Comparison of ENCODE assay signal across 1 cellular context in genomic region chr18:23539298-23539697, GRCh38.
TF ChIP-seq lines count a peak whose summit lies in the region.

No MANE protein-coding gene starts in this region.

TF ChIP-seq in SK-N-SH treated with all-trans-retinoic acid at 6 μM for 48 hours, 23 proteins besides CTCF, POLR2A, EP300 and RAD21 (continued from another document):
- TF ChIP-seq, protein P1, sequence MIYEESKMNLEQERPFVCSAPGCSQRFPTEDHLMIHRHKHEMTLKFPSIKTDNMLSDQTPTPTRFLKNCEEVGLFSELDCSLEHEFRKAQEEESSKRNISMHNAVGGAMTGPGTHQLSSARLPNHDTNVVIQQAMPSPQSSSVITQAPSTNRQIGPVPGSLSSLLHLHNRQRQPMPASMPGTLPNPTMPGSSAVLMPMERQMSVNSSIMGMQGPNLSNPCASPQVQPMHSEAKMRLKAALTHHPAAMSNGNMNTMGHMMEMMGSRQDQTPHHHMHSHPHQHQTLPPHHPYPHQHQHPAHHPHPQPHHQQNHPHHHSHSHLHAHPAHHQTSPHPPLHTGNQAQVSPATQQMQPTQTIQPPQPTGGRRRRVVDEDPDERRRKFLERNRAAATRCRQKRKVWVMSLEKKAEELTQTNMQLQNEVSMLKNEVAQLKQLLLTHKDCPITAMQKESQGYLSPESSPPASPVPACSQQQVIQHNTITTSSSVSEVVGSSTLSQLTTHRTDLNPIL (CRISPR knock-in tag; IDR thresholded peaks at IDR 0.05; ENCODE audit: low read depth) = no peak
- no peak for TF ChIP-seq ARNTL (CRISPR knock-in tag; IDR thresholded peaks at IDR 0.05; ENCODE audit: borderline replicate concordance, low read depth)
- no peak for TF ChIP-seq PPARA (CRISPR knock-in tag; IDR thresholded peaks at IDR 0.05; ENCODE audit: borderline replicate concordance)
- TF ChIP-seq ZNF8 (CRISPR knock-in tag; IDR thresholded peaks at IDR 0.05) = no peak
